ENCODE assay signal across 17 cellular contexts in the genomic region with DNA sequence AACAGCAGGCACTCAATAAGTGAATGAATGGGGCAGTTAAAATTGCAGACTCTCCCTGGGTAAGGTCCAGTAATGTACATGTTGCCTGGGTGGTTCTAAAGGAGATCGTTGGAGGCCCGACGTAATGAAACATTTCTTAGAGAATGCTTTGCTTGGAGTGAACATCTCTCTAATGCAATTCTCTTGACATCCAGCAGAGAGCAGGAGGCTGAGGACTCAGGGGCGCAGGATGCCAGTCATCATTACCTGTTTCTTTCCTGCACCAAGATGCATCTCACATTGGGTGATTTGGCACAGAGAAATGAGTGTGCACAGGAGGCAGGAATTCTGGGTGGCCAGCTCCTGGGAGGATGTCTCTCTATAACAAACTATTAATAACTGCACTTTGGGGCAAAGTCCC.
A peak's percentile ranks its signal among the peaks of the same experiment; 100 is the strongest.
DNase-seq lines count a peak whose midpoint lies in the region; ATAC-seq and TF ChIP-seq lines count a peak whose summit lies in the region.
"Had no signal": no experiment of that assay in that cellular context is flagged by ENCODE, and none has a peak within 500 bp of the region (broad histone marks: within the 10 kb centered on the region; RNA-seq: fewer than 3 reads in every experiment).

No MANE protein-coding gene starts in this region.

- TF ChIP-seq POLR2A in gastrocnemius medialis (IDR thresholded peaks at IDR 0.05) = no peak

- no peaks in the 10 kb centered on the region for H3K27me3 ChIP-seq in SK-N-SH (ENCODE audit: insufficient read depth)
- no peaks in the 10 kb centered on the region for H3K27me3 ChIP-seq in SJCRH30
- no peaks in the 10 kb centered on the region for H3K27me3 ChIP-seq in gastrocnemius medialis
- H3K27me3 ChIP-seq: tibial nerve had no signal

- H3K27ac ChIP-seq in SK-N-SH (ENCODE audit: low read depth in 2 of 2, low read length in 1 of 2) = no peak overlapping the region
- H3K27ac ChIP-seq in SJCRH30 = no peak overlapping the region
- no peak overlapping the region for H3K27ac ChIP-seq in gastrocnemius medialis
- H3K27ac ChIP-seq: dorsolateral prefrontal cortex, skin epidermis, tibial nerve had no signal

- no peak overlapping the region for H3K4me3 ChIP-seq in SK-N-SH (ENCODE audit: low read depth in 2 of 2, low read length in 1 of 2)
- no peak overlapping the region for H3K4me3 ChIP-seq in SJCRH30
- no peak overlapping the region for H3K4me3 ChIP-seq in gastrocnemius medialis
- H3K4me3 ChIP-seq: dorsolateral prefrontal cortex, skin epidermis, tibial nerve had no signal

- in situ Hi-C loops in gastrocnemius medialis (cut with MboI; ENCODE audit: low sequenced_read_pairs in 4 of 4) = no loop called here

- TF ChIP-seq EP300 in SK-N-SH (IDR thresholded peaks at IDR 0.05; ENCODE audit: borderline replicate concordance in 1 of 2, low read depth in 1 of 2, low read length in 1 of 2) = no peak

- no peak overlapping the region for H3K9ac ChIP-seq in SK-N-SH

- peak; percentile 30 for DNase-seq in NCI-H82 (lab: John Stamatoyannopoulos, UW)
- DNase-seq in NCI-H82 treated with DMSO at 0.1 percent for 48 hours (lab: John Stamatoyannopoulos, UW; ENCODE audit: unreplicated experiment) = no peak
- DNase-seq in HEK293T (ENCODE audit: extremely low spot score) = peak; percentile 36
- DNase-seq in SK-N-SH = peak; percentile 19
- no peak for DNase-seq in nephron progenitor cell
- DNase-seq in SJCRH30 = no peak
- no peak for DNase-seq in gastrocnemius medialis
- no peak for DNase-seq in DMS153 (lab: John Stamatoyannopoulos, UW)
- DNase-seq: activated CD4-positive, CD25-positive, alpha-beta regulatory T cell; anterior cingulate cortex; dorsolateral prefrontal cortex; foreskin melanocyte; IMR-90; NCI-H345 had no signal

- no peaks in the 10 kb centered on the region for H3K4me1 ChIP-seq in SK-N-SH (ENCODE audit: control insufficient read depth in 1 of 2, insufficient read depth in 2 of 2, low read depth in 1 of 2, low read length in 1 of 2)
- H3K4me1 ChIP-seq in SJCRH30 = no peaks in the 10 kb centered on the region
- no peaks in the 10 kb centered on the region for H3K4me1 ChIP-seq in gastrocnemius medialis
- H3K4me1 ChIP-seq: tibial nerve had no signal

- POLR2A ChIA-PET in HEK293T (lab: Yijun Ruan, JAX) = no interaction called here
- POLR2A ChIA-PET in SK-N-SH (lab: Yijun Ruan, JAX) = no interaction called here

- intact Hi-C loops in gastrocnemius medialis (cut with DNase I; ENCODE audit: low total_unique reads) = no loop called here

- H2AFZ ChIP-seq in SK-N-SH (ENCODE audit: low read depth) = no peak overlapping the region

- no peaks in the 10 kb centered on the region for H3F3A ChIP-seq in SK-N-SH (replicated peaks; ENCODE audit: insufficient read depth)

- H3K4me2 ChIP-seq in SK-N-SH = no peak overlapping the region

- no peaks in the 10 kb centered on the region for H3K36me3 Mint-ChIP-seq in nephron progenitor cell (ENCODE audit: low read depth)

- TF ChIP-seq CTCF in SK-N-SH (IDR thresholded peaks at IDR 0.05) = peak; percentile 26; the same call in 1 of the 2 replicates
- TF ChIP-seq CTCF in nephron progenitor cell (IDR thresholded peaks at IDR 0.05) = peak; percentile 20
- TF ChIP-seq CTCF in gastrocnemius medialis (IDR thresholded peaks at IDR 0.05 in 4 of 5, conservative IDR thresholded peaks at IDR 0.05 in 1 of 5) = no peak

- no peaks in the 10 kb centered on the region for H4K20me1 ChIP-seq in SK-N-SH (ENCODE audit: insufficient read depth)

- no peaks in the 10 kb centered on the region for H3K36me3 ChIP-seq in SK-N-SH (replicated peaks in 1 of 2; ENCODE audit: control insufficient read depth in 1 of 2, insufficient read depth in 2 of 2, low read length in 1 of 2)
- no peaks in the 10 kb centered on the region for H3K36me3 ChIP-seq in SJCRH30
- no peaks in the 10 kb centered on the region for H3K36me3 ChIP-seq in gastrocnemius medialis
- H3K36me3 ChIP-seq: tibial nerve had no signal

- H3K9me3 Mint-ChIP-seq in nephron progenitor cell = peaks cover 8% of the 10 kb centered on the region

- TF ChIP-seq RAD21 in SK-N-SH (IDR thresholded peaks at IDR 0.05; ENCODE audit: low read length) = 0 out of 2 replicates have a peak, but pooled peaks have one; percentile 14

- peaks cover 3% of the 10 kb centered on the region for H3K27me3 Mint-ChIP-seq in nephron progenitor cell (ENCODE audit: low read depth, poor library complexity)

- no peaks in the 10 kb centered on the region for H3K4me1 Mint-ChIP-seq in nephron progenitor cell

- ATAC-seq in gastrocnemius medialis = no peak
- ATAC-seq: Right ventricle myocardium inferior had no signal

- no peaks in the 10 kb centered on the region for H3K9me2 ChIP-seq in SK-N-SH

- no peaks in the 10 kb centered on the region for H3K9me3 ChIP-seq in SK-N-SH
- no peaks in the 10 kb centered on the region for H3K9me3 ChIP-seq in SJCRH30 (replicated peaks)
- no peaks in the 10 kb centered on the region for H3K9me3 ChIP-seq in gastrocnemius medialis

- no peak overlapping the region for H3K27ac Mint-ChIP-seq in nephron progenitor cell

- H3K4me3 Mint-ChIP-seq in nephron progenitor cell = no peak overlapping the region

- CTCF ChIA-PET in HEK293T (lab: Yijun Ruan, JAX) = interaction anchor here (0.6 kb wide), 1 partner anchor 119 kb away, joined by 4 read pairs; no protein-coding TSS in a partner anchor
- CTCF ChIA-PET in SK-N-SH (lab: Yijun Ruan, JAX) = interaction anchor here (0.7 to 1.8 kb wide), 2 partner anchors 90 to 354 kb away, joined by 3 to 8 read pairs; no protein-coding TSS in a partner anchor

- WGBS in SK-N-SH (ENCODE audit: low lambda C conversion rate) = 6% methylated on average over 3 of the region's 4 CpGs

- no peaks in the 10 kb centered on the region for H3K79me2 ChIP-seq in SK-N-SH (ENCODE audit: insufficient read depth)

TF ChIP-seq in HEK293T, 16 proteins besides CTCF, POLR2A, EP300 and RAD21:
- TF ChIP-seq FOXM1 (IDR thresholded peaks at IDR 0.05; ENCODE audit: borderline replicate concordance) = no peak
- TF ChIP-seq PKNOX1 (IDR thresholded peaks at IDR 0.05) = no peak
- TF ChIP-seq SUZ12 (IDR thresholded peaks at IDR 0.05) = no peak
- TF ChIP-seq ARNT (IDR thresholded peaks at IDR 0.05) = no peak
- TF ChIP-seq FOXA1 (IDR thresholded peaks at IDR 0.05) = no peak
- no peak for TF ChIP-seq SP1 (IDR thresholded peaks at IDR 0.05)
- no peak for TF ChIP-seq FOXK2 (IDR thresholded peaks at IDR 0.05)
- TF ChIP-seq HDGF (IDR thresholded peaks at IDR 0.05; ENCODE audit: borderline replicate concordance) = no peak
- TF ChIP-seq LEF1 (IDR thresholded peaks at IDR 0.05; ENCODE audit: borderline replicate concordance) = no peak
- TF ChIP-seq L3MBTL2 (conservative IDR thresholded peaks at IDR 0.05) = no peak
- no peak for TF ChIP-seq BHLHE40 (IDR thresholded peaks at IDR 0.05; ENCODE audit: borderline replicate concordance)
- no peak for TF ChIP-seq TARDBP (IDR thresholded peaks at IDR 0.05)
- TF ChIP-seq ELF4 (IDR thresholded peaks at IDR 0.05) = no peak
- TF ChIP-seq CTBP1 (IDR thresholded peaks at IDR 0.05; ENCODE audit: borderline replicate concordance) = no peak
- TF ChIP-seq ZNF384 (IDR thresholded peaks at IDR 0.05) = no peak
- no peak for TF ChIP-seq NFRKB (IDR thresholded peaks at IDR 0.05)

TF ChIP-seq in SK-N-SH, 30 proteins besides CTCF, POLR2A, EP300 and RAD21:
- TF ChIP-seq MAX (IDR thresholded peaks at IDR 0.05; ENCODE audit: low read depth) (no peak), SMC3 (IDR thresholded peaks at IDR 0.05; ENCODE audit: low read depth, low read length) (peak; percentile 17; the same call in 1 of the 2 replicates)

Comparison
In these comparisons a context has a peak if more than half of its experiments do, and no peak if none do; other contexts are left out.
1. DNase-seq: peak in NCI-H82 (single experiment), HEK293T (single experiment) and SK-N-SH (single experiment); none in NCI-H82 treated with DMSO at 0.1 percent for 48 hours (single experiment), nephron progenitor cell (single experiment), SJCRH30 (0 of 2), gastrocnemius medialis (0 of 2) and DMS153 (single experiment).
2. CTCF ChIP-seq: peak in SK-N-SH (single experiment) and nephron progenitor cell (single experiment); none in gastrocnemius medialis (0 of 5).